In genomic region chr1:164969256-164969655, GRCh38 we compare ENCODE assay signal across 30 cellular contexts.
"Had no signal": no experiment of that assay in that cellular context is flagged by ENCODE, and none has a peak within 500 bp of the region (broad histone marks: within the 10 kb centered on the region; RNA-seq: fewer than 3 reads in every experiment).

No MANE protein-coding gene starts in this region.

- H3K27me3 Mint-ChIP-seq: activated CD4-positive, alpha-beta T cell treated with anti-CD3 and anti-CD28 coated beads for 36 hours; activated CD8-positive, alpha-beta memory T cell treated with anti-CD3 and anti-CD28 coated beads, Interleukin-2, amount 10 ng/mL, durations not matched to agents 7 days and 5 days; dendritic cell treated with granulocyte-macrophage colony-stimulating factor and Interleukin-4, amounts not matched to agents 40 ng/mL and 50 ng/mL, for 4 days; stimulated activated naive CD8-positive, alpha-beta T cell treated with anti-CD3 and anti-CD28 coated beads, Interleukin-15, amount 100 ng/mL, for 72 hours; type B pancreatic cell had no signal

- H3K4me1 ChIP-seq: breast epithelium, esophagus muscularis mucosa, foreskin keratinocyte, heart right ventricle, pancreas, psoas muscle, sigmoid colon, vagina had no signal

- H3K27ac ChIP-seq: breast epithelium, esophagus muscularis mucosa, foreskin keratinocyte, heart right ventricle, pancreas, psoas muscle, sigmoid colon, vagina had no signal

- ATAC-seq: activated CD4-positive, alpha-beta T cell treated with anti-CD3 and anti-CD28 coated beads for 36 hours; activated CD8-positive, alpha-beta memory T cell treated with anti-CD3 and anti-CD28 coated beads, Interleukin-2, amount 10 ng/mL, durations not matched to agents 7 days and 5 days; activated CD8-positive, alpha-beta T cell treated with anti-CD3 and anti-CD28 coated beads, Interleukin-2, amount 10 ng/mL, durations not matched to agents 7 days and 5 days; activated naive CD4-positive, alpha-beta T cell treated with anti-CD3 and anti-CD28 coated beads, Interleukin-2, amount 50 U/mL, for 72 hours; activated T-cell treated with anti-CD3 and anti-CD28 coated beads, Interleukin-2, amount 50 U/mL, for 72 hours; foreskin keratinocyte; heart right ventricle; left colon; naive thymus-derived CD8-positive, alpha-beta T cell; pancreas; psoas muscle; stimulated activated effector memory CD8-positive, alpha-beta T cell treated with anti-CD3 and anti-CD28 coated beads, Interleukin-12 subunit alpha, Interleukin-12 subunit beta, amount 100 ng/mL, for 72 hours; stimulated activated naive CD8-positive, alpha-beta T cell treated with anti-CD3 and anti-CD28 coated beads, Interleukin-15, amount 100 ng/mL, for 72 hours had no signal

- H3K27me3 ChIP-seq: breast epithelium, esophagus muscularis mucosa, foreskin keratinocyte, heart right ventricle, pancreas, sigmoid colon, vagina had no signal

- H3K4me3 Mint-ChIP-seq: activated CD4-positive, alpha-beta T cell treated with anti-CD3 and anti-CD28 coated beads for 36 hours; activated CD8-positive, alpha-beta memory T cell treated with anti-CD3 and anti-CD28 coated beads, Interleukin-2, amount 10 ng/mL, durations not matched to agents 7 days and 5 days; activated CD8-positive, alpha-beta T cell treated with anti-CD3 and anti-CD28 coated beads, Interleukin-2, amount 10 ng/mL, durations not matched to agents 7 days and 5 days; activated T-cell treated with anti-CD3 and anti-CD28 coated beads, Interleukin-2, amount 50 U/mL, for 72 hours; dendritic cell treated with granulocyte-macrophage colony-stimulating factor and Interleukin-4, amounts not matched to agents 40 ng/mL and 50 ng/mL, for 4 days; naive thymus-derived CD8-positive, alpha-beta T cell; neural crest cell; stimulated activated effector memory CD8-positive, alpha-beta T cell treated with anti-CD3 and anti-CD28 coated beads, Interleukin-12 subunit alpha, Interleukin-12 subunit beta, amount 100 ng/mL, for 72 hours; stimulated activated naive CD8-positive, alpha-beta T cell treated with anti-CD3 and anti-CD28 coated beads, Interleukin-15, amount 100 ng/mL, for 72 hours; T-helper 2 cell treated with Interferon-gamma antibody and Interleukin-4, amounts not matched to agents 5 μg/mL and 100 μg/mL, for 36 hours; type B pancreatic cell had no signal

- DNase-seq: activated CD4-positive, alpha-beta T cell treated with anti-CD3 and anti-CD28 coated beads for 36 hours; activated CD4-positive, CD25-positive, alpha-beta regulatory T cell; activated CD8-positive, alpha-beta memory T cell treated with anti-CD3 and anti-CD28 coated beads, Interleukin-2, amount 10 ng/mL, durations not matched to agents 7 days and 5 days; activated CD8-positive, alpha-beta T cell treated with anti-CD3 and anti-CD28 coated beads, Interleukin-2, amount 10 ng/mL, durations not matched to agents 7 days and 5 days; activated naive CD4-positive, alpha-beta T cell; activated T-cell treated with anti-CD3 and anti-CD28 coated beads, Interleukin-2, amount 50 U/mL, for 72 hours; central memory CD4-positive, alpha-beta T cell; foreskin keratinocyte; heart right ventricle; left colon; midbrain; naive thymus-derived CD8-positive, alpha-beta T cell; nucleus accumbens; pancreas; psoas muscle; sigmoid colon; small intestine; stimulated activated CD4-positive, alpha-beta T cell treated with anti-CD3 and anti-CD28 coated beads, Interleukin-4, amount 100 ng/mL, for 24 hours; stimulated activated naive CD8-positive, alpha-beta T cell treated with anti-CD3 and anti-CD28 coated beads, Interleukin-15, amount 100 ng/mL, for 72 hours; substantia nigra had no signal

- H3K9me3 Mint-ChIP-seq: stimulated activated naive CD8-positive, alpha-beta T cell treated with anti-CD3 and anti-CD28 coated beads, Interleukin-15, amount 100 ng/mL, for 72 hours; T-helper 2 cell treated with Interferon-gamma antibody and Interleukin-4, amounts not matched to agents 5 μg/mL and 100 μg/mL, for 36 hours had no signal

- H3K9me3 ChIP-seq: breast epithelium, pancreas, psoas muscle, sigmoid colon, vagina had no signal

- H3K4me3 ChIP-seq: breast epithelium, esophagus muscularis mucosa, heart right ventricle, pancreas, psoas muscle, sigmoid colon, vagina had no signal

- H3K27ac Mint-ChIP-seq: activated CD4-positive, alpha-beta T cell treated with anti-CD3 and anti-CD28 coated beads for 36 hours; activated CD8-positive, alpha-beta memory T cell treated with anti-CD3 and anti-CD28 coated beads, Interleukin-2, amount 10 ng/mL, durations not matched to agents 7 days and 5 days; activated CD8-positive, alpha-beta T cell treated with anti-CD3 and anti-CD28 coated beads, Interleukin-2, amount 10 ng/mL, durations not matched to agents 7 days and 5 days; activated naive CD4-positive, alpha-beta T cell treated with anti-CD3 and anti-CD28 coated beads, Interleukin-2, amount 50 U/mL, for 72 hours; activated T-cell treated with anti-CD3 and anti-CD28 coated beads, Interleukin-2, amount 50 U/mL, for 72 hours; dendritic cell treated with granulocyte-macrophage colony-stimulating factor and Interleukin-4, amounts not matched to agents 40 ng/mL and 50 ng/mL, for 4 days; naive thymus-derived CD8-positive, alpha-beta T cell; stimulated activated effector memory CD8-positive, alpha-beta T cell treated with anti-CD3 and anti-CD28 coated beads, Interleukin-12 subunit alpha, Interleukin-12 subunit beta, amount 100 ng/mL, for 72 hours; stimulated activated naive CD8-positive, alpha-beta T cell treated with anti-CD3 and anti-CD28 coated beads, Interleukin-15, amount 100 ng/mL, for 72 hours; T-helper 2 cell treated with Interferon-gamma antibody and Interleukin-4, amounts not matched to agents 5 μg/mL and 100 μg/mL, for 36 hours; type B pancreatic cell had no signal

- H3K4me1 Mint-ChIP-seq: activated CD4-positive, alpha-beta T cell treated with anti-CD3 and anti-CD28 coated beads for 36 hours; activated CD8-positive, alpha-beta memory T cell treated with anti-CD3 and anti-CD28 coated beads, Interleukin-2, amount 10 ng/mL, durations not matched to agents 7 days and 5 days; naive thymus-derived CD8-positive, alpha-beta T cell; neural crest cell; stimulated activated effector memory CD8-positive, alpha-beta T cell treated with anti-CD3 and anti-CD28 coated beads, Interleukin-12 subunit alpha, Interleukin-12 subunit beta, amount 100 ng/mL, for 72 hours; stimulated activated naive CD8-positive, alpha-beta T cell treated with anti-CD3 and anti-CD28 coated beads, Interleukin-15, amount 100 ng/mL, for 72 hours had no signal

- H3K36me3 Mint-ChIP-seq: activated CD8-positive, alpha-beta memory T cell treated with anti-CD3 and anti-CD28 coated beads, Interleukin-2, amount 10 ng/mL, durations not matched to agents 7 days and 5 days; activated naive CD4-positive, alpha-beta T cell treated with anti-CD3 and anti-CD28 coated beads, Interleukin-2, amount 50 U/mL, for 72 hours; naive thymus-derived CD8-positive, alpha-beta T cell; stimulated activated effector memory CD8-positive, alpha-beta T cell treated with anti-CD3 and anti-CD28 coated beads, Interleukin-12 subunit alpha, Interleukin-12 subunit beta, amount 100 ng/mL, for 72 hours; type B pancreatic cell had no signal

- H3K36me3 ChIP-seq: breast epithelium, esophagus muscularis mucosa, heart right ventricle, pancreas, sigmoid colon, vagina had no signal

- FAIRE-seq: keratinocyte, pancreas, small intestine had no signal
